Comparison of ENCODE assay signal across 1 cellular context in genomic region chr1:44811714-44812151, GRCh38.
TF ChIP-seq lines count a peak whose summit lies in the region.

No MANE protein-coding gene starts in this region.

TF ChIP-seq in SK-N-SH treated with all-trans-retinoic acid at 6 μM for 48 hours, 23 proteins besides CTCF, POLR2A, EP300 and RAD21 (continued from another document):
- TF ChIP-seq TSHZ2 (CRISPR knock-in tag; IDR thresholded peaks at IDR 0.05): no peak
- no peak for TF ChIP-seq CREB5 (CRISPR knock-in tag; IDR thresholded peaks at IDR 0.05; ENCODE audit: low read depth)
- no peak for TF ChIP-seq CSDC2 (CRISPR knock-in tag; IDR thresholded peaks at IDR 0.05)
